ENCODE assay signal across 25 cellular contexts in the genomic region with DNA sequence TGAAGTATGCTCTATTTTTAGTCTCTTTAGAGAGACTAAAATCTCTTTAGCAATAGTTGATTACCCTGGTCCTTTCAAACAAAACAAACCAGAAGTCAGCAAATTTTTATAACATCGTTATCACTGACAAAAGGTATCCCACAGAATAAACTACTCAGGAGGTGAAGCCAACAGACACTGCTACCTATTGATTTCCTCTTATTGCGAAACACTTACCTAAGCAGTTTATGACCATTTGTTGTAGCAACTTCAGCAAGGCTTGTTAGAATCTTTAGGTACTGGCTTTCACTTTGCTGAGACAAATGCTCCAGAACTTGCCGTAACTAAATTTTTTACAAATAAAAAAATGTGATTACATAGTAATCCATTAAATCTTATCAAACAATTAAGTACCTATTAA.
DNase-seq lines count a peak whose midpoint lies in the region; FAIRE-seq and TF ChIP-seq lines count a peak whose summit lies in the region.
"Had no signal": no experiment of that assay in that cellular context is flagged by ENCODE, and none has a peak within 500 bp of the region (broad histone marks: within the 10 kb centered on the region; RNA-seq: fewer than 3 reads in every experiment).

No MANE protein-coding gene starts in this region.

- no peak overlapping the region for H2BK5ac ChIP-seq in H1 (ENCODE audit: low read depth, low read length)

- H4K91ac ChIP-seq in H1 (replicated peaks; ENCODE audit: insufficient read length, low read length), result no peak overlapping the region

- H3K4me2 ChIP-seq in H1 (ENCODE audit: insufficient read depth in 1 of 2, low read depth in 2 of 2, low read length in 2 of 2) (no peak overlapping the region), osteoblast (ENCODE audit: insufficient read depth, low read length) (no peak overlapping the region)
- H3K4me2 ChIP-seq: PC-9 had no signal

- H3K23ac ChIP-seq in H1 (ENCODE audit: insufficient read length), result no peak overlapping the region

- H2AK5ac ChIP-seq in H1 (ENCODE audit: low read depth, low read length), result no peak overlapping the region

- TF ChIP-seq POLR2A in H1 (IDR thresholded peaks at IDR 0.05; ENCODE audit: control extremely low read depth in 1 of 2, low read depth in 2 of 2, low read length in 2 of 2) (no peak), spleen (IDR thresholded peaks at IDR 0.05) (no peak)

- H3K56ac ChIP-seq in H1 (replicated peaks; ENCODE audit: insufficient read length, low read depth, low read length), result no peak overlapping the region

- FAIRE-seq in H1 (lab: Jason Lieb, UNC), result no peak

- no peak overlapping the region for H2AFZ ChIP-seq in H1 (ENCODE audit: low read length)
- H2AFZ ChIP-seq in osteoblast (ENCODE audit: low read length), result no peak overlapping the region
- H2AFZ ChIP-seq: PC-9 had no signal

- intact Hi-C loops in spleen (cut with DNase I; ENCODE audit: low total_unique reads), result no loop called here

- no peaks in the 10 kb centered on the region for H3K23me2 ChIP-seq in H1 (ENCODE audit: low read depth, low read length)

- POLR2A ChIA-PET in H1 (lab: Charles Lee; ENCODE audit: partially characterized antibody), result no interaction called here

- no peaks in the 10 kb centered on the region for H3K79me1 ChIP-seq in H1 (ENCODE audit: low read depth, low read length)

- H4K5ac ChIP-seq in H1 (ENCODE audit: insufficient read length, low read depth, low read length), result no peak overlapping the region

- WGBS in H1 (ENCODE audit: extremely low coverage in 1 of 2, insufficient coverage in 1 of 2, insufficient read length in 1 of 2, insufficient replicate concordance in 2 of 2, low coverage in 1 of 2, low lambda C conversion rate in 2 of 2, missing lambda C conversion rate in 1 of 2), 2 experiments, result 86% methylated on average over 3 of the region's 3 CpGs; no CpG with 5 or more reads in 1 of the 2 experiments
- WGBS in spleen, 5 donors, result 92 to 97% (median 95%) methylated on average over 3 of the region's 3 CpGs

- H2BK20ac ChIP-seq in H1 (ENCODE audit: low read length), result no peak overlapping the region

- TF ChIP-seq EP300 in H1 (IDR thresholded peaks at IDR 0.05; ENCODE audit: borderline replicate concordance in 1 of 2, low read depth in 2 of 2, low read length in 2 of 2), result no peak

- CTCF ChIA-PET in H1 (lab: Charles Lee; ENCODE audit: partially characterized antibody), result no interaction called here

- no peak overlapping the region for H2BK120ac ChIP-seq in H1 (replicated peaks; ENCODE audit: low read depth, low read length)

- H2BK15ac ChIP-seq in H1 (ENCODE audit: low read length), result no peak overlapping the region

- no peak overlapping the region for H3K14ac ChIP-seq in H1 (ENCODE audit: insufficient read length)

- no peak overlapping the region for H4K8ac ChIP-seq in H1 (ENCODE audit: extremely low read depth, insufficient read depth, low read length)

- peak; percentile 22 for DNase-seq in NCI-H2107 treated with DMSO at 0.1 percent for 48 hours (lab: John Stamatoyannopoulos, UW; ENCODE audit: unreplicated experiment)
- DNase-seq in NCI-H2107 (lab: John Stamatoyannopoulos, UW), result no peak
- DNase-seq in LNCaP clone FGC (ENCODE audit: low read depth), result peak; percentile 17
- DNase-seq in H1 (ENCODE audit: low read depth in 1 of 2, low spot score in 2 of 2), result no peak
- peak; percentile 3 for DNase-seq in osteoblast (ENCODE audit: insufficient read length, low spot score, missing footprints)
- no peak for DNase-seq in spleen
- no peak for DNase-seq in COLO668 (lab: John Stamatoyannopoulos, UW; ENCODE audit: unreplicated experiment)
- no peak for DNase-seq in BE2C
- DNase-seq: 8988T; activated CD4-positive, alpha-beta memory T cell treated with anti-CD3 and anti-CD28 coated beads, Interleukin-2, amount 10 ng/mL, durations not matched to agents 7 days and 5 days; activated CD4-positive, alpha-beta T cell treated with anti-CD3 and anti-CD28 coated beads for 1 hour; activated CD8-positive, alpha-beta memory T cell treated with anti-CD3 and anti-CD28 coated beads, Interleukin-2, amount 50 U/mL, for 4 hours; activated naive CD4-positive, alpha-beta T cell treated with Interleukin-2 at 50 U/mL for 16 hours; esophagus squamous epithelium; head of caudate nucleus; MM.1S; NCI-H2081 treated with DMSO at 0.1 percent for 48 hours; NCI-H524; occipital lobe; PC-9; SHP77; stimulated activated naive B cell treated with anti-CD40 and anti-IgM and Interleukin-4, amounts not matched to agents 10 μg/mL and 1 μg/mL and 100 μg/mL, for 72 hours; T-helper 2 cell had no signal

- H3K27me3 ChIP-seq in H1 (replicated peaks in 1 of 4; ENCODE audit: control insufficient read depth in 3 of 4, extremely low read depth in 1 of 4, insufficient read depth in 3 of 4, low read length in 3 of 4), result no peaks in the 10 kb centered on the region
- no peaks in the 10 kb centered on the region for H3K27me3 ChIP-seq in osteoblast (ENCODE audit: insufficient read depth, low read length)
- no peaks in the 10 kb centered on the region for H3K27me3 ChIP-seq in spleen (replicated peaks in 1 of 7)
- no peaks in the 10 kb centered on the region for H3K27me3 ChIP-seq in BE2C
- H3K27me3 ChIP-seq: esophagus squamous epithelium, foreskin keratinocyte had no signal

- H3K79me2 ChIP-seq in H1 (ENCODE audit: control insufficient read depth in 1 of 2, insufficient read depth in 2 of 2, low read length in 2 of 2) (no peaks in the 10 kb centered on the region), osteoblast (ENCODE audit: insufficient read depth, low read length) (no peaks in the 10 kb centered on the region)

- no peak for TF ChIP-seq CTCF in LNCaP clone FGC (IDR thresholded peaks at IDR 0.05; ENCODE audit: control insufficient read depth, extremely low read depth, insufficient read depth)
- no peak for TF ChIP-seq CTCF in H1 (IDR thresholded peaks at IDR 0.05; ENCODE audit: control extremely low read depth in 1 of 3, insufficient read depth in 1 of 3, low read depth in 1 of 3, low read length in 3 of 3)
- TF ChIP-seq CTCF in osteoblast (IDR thresholded peaks at IDR 0.05; ENCODE audit: extremely low read depth, low read depth, low read length), result no peak
- no peak for TF ChIP-seq CTCF in spleen (IDR thresholded peaks at IDR 0.05 in 8 of 11, conservative IDR thresholded peaks at IDR 0.05 in 3 of 11)
- TF ChIP-seq CTCF in BE2C (IDR thresholded peaks at IDR 0.05; ENCODE audit: low read depth, low read length), result no peak

- H3K27ac ChIP-seq in H1 (ENCODE audit: low read depth, low read length) (no peak overlapping the region), osteoblast (ENCODE audit: low read depth, low read length) (no peak overlapping the region), spleen (no peak overlapping the region)
- H3K27ac ChIP-seq: esophagus squamous epithelium, foreskin keratinocyte, PC-9 had no signal

- no peak overlapping the region for H3K18ac ChIP-seq in H1 (ENCODE audit: extremely low read depth, low read length)

- H3K4ac ChIP-seq in H1 (replicated peaks; ENCODE audit: insufficient read length, low read depth, low read length), result no peak overlapping the region

- no peak overlapping the region for H3K9ac ChIP-seq in H1 (replicated peaks in 1 of 4; ENCODE audit: extremely low read depth in 1 of 4, low read depth in 3 of 4, low read length in 3 of 4)

- H2BK12ac ChIP-seq in H1 (ENCODE audit: low read depth, low read length), result no peak overlapping the region

- no peaks in the 10 kb centered on the region; a peak in 1 of 7 replicates for H3K4me1 ChIP-seq in H1 (replicated peaks in 1 of 4; ENCODE audit: control insufficient read depth in 3 of 4, insufficient read depth in 4 of 4, low read length in 3 of 4)
- H3K4me1 ChIP-seq in osteoblast (ENCODE audit: insufficient read depth, low read length), result no peaks in the 10 kb centered on the region
- no peaks in the 10 kb centered on the region for H3K4me1 ChIP-seq in spleen
- H3K4me1 ChIP-seq in BE2C, result no peaks in the 10 kb centered on the region; the same call in 1 of the 2 replicates
- H3K4me1 ChIP-seq: esophagus squamous epithelium, foreskin keratinocyte had no signal

- H3K9me3 ChIP-seq in H1 (ENCODE audit: insufficient read depth in 2 of 2, low read depth in 1 of 2, low read length in 1 of 2) (no peaks in the 10 kb centered on the region), osteoblast (ENCODE audit: low read depth, low read length) (no peaks in the 10 kb centered on the region), spleen (no peaks in the 10 kb centered on the region), BE2C (no peaks in the 10 kb centered on the region; the same call in 1 of the 2 replicates)
- H3K9me3 ChIP-seq: esophagus squamous epithelium had no signal

- H4K20me1 ChIP-seq in H1 (replicated peaks in 1 of 2; ENCODE audit: control insufficient read depth in 1 of 2, insufficient read depth in 2 of 2, low read length in 2 of 2) (no peaks in the 10 kb centered on the region), osteoblast (ENCODE audit: insufficient read depth, low read length) (no peaks in the 10 kb centered on the region)

- H3K4me3 ChIP-seq in LNCaP clone FGC (ENCODE audit: low read depth, low read length) (no peak overlapping the region), H1 (ENCODE audit: extremely low read depth in 1 of 4, insufficient read depth in 2 of 4, low read depth in 3 of 4, low read length in 4 of 4) (no peak overlapping the region), osteoblast (ENCODE audit: insufficient read depth, low read length) (no peak overlapping the region), spleen (no peak overlapping the region), BE2C (ENCODE audit: low read depth, low read length) (no peak overlapping the region)
- H3K4me3 ChIP-seq: esophagus squamous epithelium, lung, PC-9 had no signal

- no peak for TF ChIP-seq RAD21 in H1 (IDR thresholded peaks at IDR 0.05 in 1 of 2, conservative IDR thresholded peaks at IDR 0.05 in 1 of 2; ENCODE audit: low read depth in 2 of 2, low read length in 2 of 2)

- H3K36me3 ChIP-seq in H1 (ENCODE audit: control insufficient read depth in 2 of 4, insufficient read depth in 4 of 4, low read length in 3 of 4) (peaks cover 0 to 9% (median 0%) of the 10 kb centered on the region in 4 experiments; a peak in 1 of 8 replicates), osteoblast (ENCODE audit: insufficient read depth, low read length) (no peaks in the 10 kb centered on the region), spleen (peaks cover 0 to 57% (median 2%) of the 10 kb centered on the region in 6 donors), BE2C (0 out of 2 replicates have a peak, but pooled peaks cover 3% of the 10 kb centered on the region)

TF ChIP-seq in H1, 55 proteins besides CTCF, POLR2A, EP300 and RAD21:
- TF ChIP-seq MAFK (IDR thresholded peaks at IDR 0.05; ENCODE audit: low read depth, low read length) (no peak), KDM4A (IDR thresholded peaks at IDR 0.05; ENCODE audit: low read depth, low read length, severe bottlenecking) (no peak), SIX5 (IDR thresholded peaks at IDR 0.05; ENCODE audit: low read depth, low read length) (no peak), CEBPB (IDR thresholded peaks at IDR 0.05; ENCODE audit: low read depth, low read length) (peak; percentile 93), CBX8 (IDR thresholded peaks at IDR 0.05; ENCODE audit: borderline replicate concordance, low read depth, low read length) (no peak), JUN (IDR thresholded peaks at IDR 0.05; ENCODE audit: low read depth, low read length) (no peak)

Comparison
In these comparisons a context has a peak if more than half of its experiments do, and no peak if none do; other contexts are left out.
1. DNase-seq: peak in NCI-H2107 treated with DMSO at 0.1 percent for 48 hours (single experiment), LNCaP clone FGC (single experiment) and osteoblast (single experiment); none in NCI-H2107 (single experiment), H1 (0 of 2), spleen (single experiment), COLO668 (single experiment) and BE2C (single experiment).